Comparison of ENCODE assay signal across 8 cellular contexts in genomic region chr1:44819594-44820327, GRCh38. TPM values are rescaled to one million over a fixed set of nuclear protein-coding genes. Genes with fewer than 3 reads are reported as not detected.
DNase-seq lines count a peak whose midpoint lies in the region; ATAC-seq and TF ChIP-seq lines count a peak whose summit lies in the region.

No MANE protein-coding gene starts in this region.

- H2BK5ac ChIP-seq in trophoblast cell (ENCODE audit: low read depth, low read length, poor library complexity) = peak overlapping the region; percentile 100

- peak; percentile 66 for ATAC-seq in GM19467 (IDR thresholded peaks at IDR 0.05; ENCODE audit: unreplicated experiment)

- H3K27ac ChIP-seq in HL-60 (replicated peaks) (peak overlapping the region; percentile 100), SK-N-SH (ENCODE audit: low read depth in 2 of 2, low read length in 1 of 2) (peak overlapping the region; percentile 76 to 95), cardiac muscle cell (peak overlapping the region; percentile 98), trophoblast cell (ENCODE audit: low read depth, low read length) (peak overlapping the region; percentile 93)

- TF ChIP-seq CTCF in HL-60 (IDR thresholded peaks at IDR 0.05; ENCODE audit: insufficient read depth, low read length) (no peak), SK-N-SH (IDR thresholded peaks at IDR 0.05) (no peak), cardiac muscle cell (IDR thresholded peaks at IDR 0.05; ENCODE audit: low read depth, low read length) (peak; percentile 9), type B pancreatic cell (conservative IDR thresholded peaks at IDR 0.05) (no peak)

- CTCF ChIA-PET in SK-N-SH (lab: Yijun Ruan, JAX) = interaction anchor here (0.6 to 2.3 kb wide), 7 partner anchors 10 to 423 kb away, joined by 3 to 7 read pairs (median 4); no protein-coding TSS in a partner anchor

- H4K20me1 ChIP-seq in SK-N-SH (ENCODE audit: insufficient read depth) = no peaks in the 10 kb centered on the region

- H3K27me3 Mint-ChIP-seq in type B pancreatic cell = peaks cover 3% of the 10 kb centered on the region

- peaks cover 4% of the 10 kb centered on the region for H3K9me3 Mint-ChIP-seq in type B pancreatic cell

- peak in 1 of 2 experiments; percentile 60; a peak in 1 of 4 replicates for TF ChIP-seq EP300 in SK-N-SH (IDR thresholded peaks at IDR 0.05; ENCODE audit: borderline replicate concordance in 1 of 2, low read depth in 1 of 2, low read length in 1 of 2)

- POLR2A ChIA-PET in SK-N-SH (lab: Yijun Ruan, JAX) = interaction anchor here (0.6 to 3.2 kb wide), 10 partner anchors 10 to 1414 kb away, joined by 3 to 15 read pairs (median 4); partner anchors contain the start of genes BTBD19, DYNLT4, HECTD3 and PLK3

- peak overlapping the region; percentile 100 for H3K14ac ChIP-seq in trophoblast cell (ENCODE audit: low read length)

- peak overlapping the region; percentile 92 for H3K4me3 Mint-ChIP-seq in type B pancreatic cell

- H3K23ac ChIP-seq in trophoblast cell (ENCODE audit: low read length) = peak overlapping the region; percentile 95

- peaks cover 7% of the 10 kb centered on the region for H3K79me1 ChIP-seq in trophoblast cell (ENCODE audit: low read length)

- H3K4me3 ChIP-seq in HL-60 (replicated peaks; ENCODE audit: insufficient read depth, low read length) (peak overlapping the region; percentile 44), SK-N-SH (ENCODE audit: low read depth in 2 of 2, low read length in 1 of 2) (peak overlapping the region; percentile 41 to 45; a peak in 3 of 4 replicates), cardiac muscle cell (peak overlapping the region; percentile 23), trophoblast cell (ENCODE audit: low read depth, low read length) (peak overlapping the region; percentile 70)

- H4K12ac ChIP-seq in trophoblast cell (ENCODE audit: low read depth, low read length) = peak overlapping the region; percentile 93

- peak overlapping the region; percentile 83 for H4K8ac ChIP-seq in trophoblast cell (ENCODE audit: low read depth, low read length)

- H4K91ac ChIP-seq in trophoblast cell (ENCODE audit: low read depth, low read length) = peak overlapping the region; percentile 100

- H3K9me2 ChIP-seq in SK-N-SH = no peaks in the 10 kb centered on the region

- DNase-seq in COLO668 (lab: John Stamatoyannopoulos, UW; ENCODE audit: unreplicated experiment) (peak; percentile 85), HL-60 (ENCODE audit: low read depth in 1 of 2, low spot score in 1 of 2) (peak; percentile 83 to 92), SK-N-SH (peak; percentile 86), cardiac muscle cell (ENCODE audit: low read depth in 1 of 2, low spot score in 1 of 2) (peak; percentile 91 to 94), trophoblast cell (peak; percentile 88 to 91), type B pancreatic cell (ENCODE audit: extremely low spot score, unreplicated experiment) (no peak)
- peak; percentile 62 for DNase-seq in activated naive CD8-positive, alpha-beta T cell treated with anti-CD3 and anti-CD28 coated beads, Interleukin-2, amount 50 U/mL, for 16 hours (ENCODE audit: low read depth, low spot score)

- peak overlapping the region; percentile 99 for H3K4ac ChIP-seq in trophoblast cell (ENCODE audit: low read depth, low read length)

- H3K36me3 ChIP-seq in SK-N-SH (replicated peaks in 1 of 2; ENCODE audit: control insufficient read depth in 1 of 2, insufficient read depth in 2 of 2, low read length in 1 of 2) (peaks cover 7 to 20% of the 10 kb centered on the region in 2 experiments), cardiac muscle cell (no peaks in the 10 kb centered on the region), trophoblast cell (ENCODE audit: control insufficient read depth in 1 of 2, insufficient read depth in 2 of 2, low read length in 2 of 2) (peaks cover 0 to 2% of the 10 kb centered on the region in 2 experiments)

- H3K4me1 Mint-ChIP-seq in type B pancreatic cell (ENCODE audit: unreplicated experiment) = peaks cover 26% of the 10 kb centered on the region

- peak overlapping the region; percentile 100 for H3K27ac Mint-ChIP-seq in type B pancreatic cell

- H2BK12ac ChIP-seq in trophoblast cell (ENCODE audit: low read length) = peak overlapping the region; percentile 39

- H3K27me3 ChIP-seq in HL-60 (ENCODE audit: insufficient read depth, poor library complexity, severe bottlenecking) (no peaks in the 10 kb centered on the region), SK-N-SH (ENCODE audit: insufficient read depth) (no peaks in the 10 kb centered on the region), cardiac muscle cell (no peaks in the 10 kb centered on the region), trophoblast cell (ENCODE audit: insufficient read depth, low read length) (no peaks in the 10 kb centered on the region)

- no peak overlapping the region for H2AK5ac ChIP-seq in trophoblast cell (ENCODE audit: low read length)

- no peaks in the 10 kb centered on the region for H3K79me2 ChIP-seq in SK-N-SH (ENCODE audit: insufficient read depth)
- peaks cover 6% of the 10 kb centered on the region for H3K79me2 ChIP-seq in trophoblast cell (ENCODE audit: control insufficient read depth, insufficient read depth, low read length, poor library complexity)

- H3K36me3 Mint-ChIP-seq in type B pancreatic cell = peaks cover 6% of the 10 kb centered on the region

- H3K4me1 ChIP-seq in SK-N-SH (ENCODE audit: control insufficient read depth in 1 of 2, insufficient read depth in 2 of 2, low read depth in 1 of 2, low read length in 1 of 2) = peaks cover 5 to 7% of the 10 kb centered on the region in 2 experiments; a peak in 1 of 4 replicates
- no peaks in the 10 kb centered on the region for H3K4me1 ChIP-seq in cardiac muscle cell (ENCODE audit: low read depth)
- peaks cover 5 to 7% of the 10 kb centered on the region in 2 experiments for H3K4me1 ChIP-seq in trophoblast cell (ENCODE audit: control insufficient read depth in 1 of 2, insufficient read depth in 2 of 2, low read length in 2 of 2)

- H3K4me2 ChIP-seq in SK-N-SH (peak overlapping the region; percentile 45), trophoblast cell (ENCODE audit: low read length) (peak overlapping the region; percentile 66)

- WGBS in SK-N-SH (ENCODE audit: low lambda C conversion rate) = 7% methylated on average over 30 of the region's 34 CpGs
- no CpG with 5 or more reads among the region's 34 CpGs for WGBS in trophoblast cell (ENCODE audit: extremely low coverage, insufficient coverage, insufficient read length)

- H2AFZ ChIP-seq in SK-N-SH (ENCODE audit: low read depth) (peak overlapping the region; percentile 10; the same call in 1 of the 2 replicates), trophoblast cell (ENCODE audit: insufficient read depth, low read length, poor library complexity) (peak overlapping the region; percentile 94)

- TF ChIP-seq RAD21 in SK-N-SH (IDR thresholded peaks at IDR 0.05; ENCODE audit: low read length) = no peak

- H3K9me3 ChIP-seq in SK-N-SH (no peaks in the 10 kb centered on the region), cardiac muscle cell (ENCODE audit: low read depth) (no peaks in the 10 kb centered on the region), trophoblast cell (ENCODE audit: insufficient read depth, low read depth, low read length) (no peaks in the 10 kb centered on the region)

- peak overlapping the region; percentile 100 for H2BK120ac ChIP-seq in trophoblast cell (ENCODE audit: insufficient read depth, low read length, poor library complexity)

- H3K9ac ChIP-seq in SK-N-SH = peak overlapping the region; percentile 69
- H3K9ac ChIP-seq in trophoblast cell (ENCODE audit: low read length) = peak overlapping the region; percentile 89

- H3F3A ChIP-seq in SK-N-SH (replicated peaks; ENCODE audit: insufficient read depth) = peaks cover 60% of the 10 kb centered on the region

- peak overlapping the region; percentile 98 for H3K18ac ChIP-seq in trophoblast cell (ENCODE audit: low read length)

TF ChIP-seq in SK-N-SH, 30 proteins besides CTCF, POLR2A, EP300 and RAD21 (continues in another document):
- TF ChIP-seq ELF1 (IDR thresholded peaks at IDR 0.05) (peak; percentile 64; the same call in 1 of the 2 replicates), SIN3A (IDR thresholded peaks at IDR 0.05; ENCODE audit: borderline replicate concordance, low read depth, low read length) (peak; percentile 99), GATA2 (CRISPR knock-in tag; IDR thresholded peaks at IDR 0.05) (no peak), FOXM1 (IDR thresholded peaks at IDR 0.05; ENCODE audit: low read depth) (no peak)

RNA-seq across cellular contexts. Expression of gene BTBD19, which starts 11.4 kb away (rescaled TPM):
- 36.9 and 37.9 TPM in 2 replicates for polyA plus RNA-seq in SK-N-SH (2012; rRNA removed)
- polyA plus RNA-seq in SK-N-SH (2012; cell fraction: cytosol; rRNA removed) = 7.5 and 10.1 TPM in 2 replicates
- 265 and 277 TPM in 2 replicates for polyA plus RNA-seq in SK-N-SH (2012; cell fraction: nucleus; rRNA removed)
- 1.3 and 3.4 TPM in 2 replicates for total RNA-seq in cardiac muscle cell
- polyA plus RNA-seq in cardiac muscle cell = 0.98 and 2.1 TPM in 2 replicates
- 5.8 and 5.9 TPM in 2 replicates for polyA plus RNA-seq in trophoblast cell (2013)
- total RNA-seq in type B pancreatic cell (ENCODE audit: low replicate concordance) = 7.0 and 10.3 TPM in 2 replicates

RNA-seq across cellular contexts. Expression of gene DYNLT4, which starts 12.6 kb away (rescaled TPM):
- 0.37 and 0.61 TPM in 2 replicates for polyA plus RNA-seq in SK-N-SH (2012; rRNA removed)
- polyA plus RNA-seq in SK-N-SH (2012; cell fraction: cytosol; rRNA removed) = 0.15 and 0.29 TPM in 2 replicates
- polyA plus RNA-seq in SK-N-SH (2012; cell fraction: nucleus; rRNA removed) = 1.4 and 3.2 TPM in 2 replicates
- 0.32 TPM in 1 of 2 replicates, not detected in the other for total RNA-seq in cardiac muscle cell
- polyA plus RNA-seq in cardiac muscle cell = 0.43 and 0.95 TPM in 2 replicates
- 0.07 TPM in 1 of 2 replicates, not detected in the other for polyA plus RNA-seq in trophoblast cell (2013)
- 1.1 TPM in 1 of 2 replicates, not detected in the other for total RNA-seq in type B pancreatic cell (ENCODE audit: low replicate concordance)

RNA-seq across cellular contexts. Expression of gene PLK3, which starts 19.6 kb away (rescaled TPM):
- 68.3 and 82.8 TPM in 2 replicates for polyA plus RNA-seq in SK-N-SH (2012; rRNA removed)
- polyA plus RNA-seq in SK-N-SH (2012; cell fraction: cytosol; rRNA removed) = 26.5 and 37.1 TPM in 2 replicates
- polyA plus RNA-seq in SK-N-SH (2012; cell fraction: nucleus; rRNA removed) = 295 and 317 TPM in 2 replicates
- total RNA-seq in cardiac muscle cell = 6.2 and 9.5 TPM in 2 replicates
- 6.3 and 12.4 TPM in 2 replicates for polyA plus RNA-seq in cardiac muscle cell
- polyA plus RNA-seq in trophoblast cell (2013) = 16.6 TPM in 2 replicates
- 18.5 and 39.1 TPM in 2 replicates for total RNA-seq in type B pancreatic cell (ENCODE audit: low replicate concordance)

RNA-seq across cellular contexts. Expression of gene PTCH2, which starts 23.3 kb away (rescaled TPM):
- polyA plus RNA-seq in SK-N-SH (2012; rRNA removed) (1.0 and 1.2 TPM in 2 replicates), cardiac muscle cell (0.65 and 0.97 TPM in 2 replicates)
- polyA plus RNA-seq in SK-N-SH (2012; cell fraction: cytosol; rRNA removed) = 0.36 and 0.52 TPM in 2 replicates
- 6.3 and 9.0 TPM in 2 replicates for polyA plus RNA-seq in SK-N-SH (2012; cell fraction: nucleus; rRNA removed)
- total RNA-seq in cardiac muscle cell (0.53 and 0.66 TPM in 2 replicates), type B pancreatic cell (ENCODE audit: low replicate concordance) (1.6 and 3.4 TPM in 2 replicates)
- 0.10 and 0.15 TPM in 2 replicates for polyA plus RNA-seq in trophoblast cell (2013)

RNA-seq across cellular contexts. Expression of gene BEST4, which starts 31.8 kb away (rescaled TPM):
- polyA plus RNA-seq in SK-N-SH (2012; rRNA removed) (0.08 and 0.12 TPM in 2 replicates), cardiac muscle cell (1.4 and 1.5 TPM in 2 replicates)
- 0.01 and 0.06 TPM in 2 replicates for polyA plus RNA-seq in SK-N-SH (2012; cell fraction: cytosol; rRNA removed)
- polyA plus RNA-seq in SK-N-SH (2012; cell fraction: nucleus; rRNA removed) = 0.89 and 1.4 TPM in 2 replicates
- total RNA-seq in cardiac muscle cell (0.32 and 0.98 TPM in 2 replicates), type B pancreatic cell (ENCODE audit: low replicate concordance) (0.48 and 0.99 TPM in 2 replicates)
- polyA plus RNA-seq in trophoblast cell (2013) = 0.14 TPM in 2 replicates
